ENCODE assay signal across 8 cellular contexts in genomic region chr22:37167176-37167980, GRCh38. TPM values are rescaled to one million over a fixed set of nuclear protein-coding genes. Genes with fewer than 3 reads are reported as not detected.
DNase-seq lines count a peak whose midpoint lies in the region; ATAC-seq and TF ChIP-seq lines count a peak whose summit lies in the region.
"Had no signal": no experiment of that assay in that cellular context is flagged by ENCODE, and none has a peak within 500 bp of the region (broad histone marks: within the 10 kb centered on the region; RNA-seq: fewer than 3 reads in every experiment).

No MANE protein-coding gene starts in this region.

- peaks cover 62% of the 10 kb centered on the region for H3K4me1 Mint-ChIP-seq in activated naive CD4-positive, alpha-beta T cell treated with anti-CD3 and anti-CD28 coated beads, Interleukin-2, amount 50 U/mL, for 24 hours
- H3K4me1 Mint-ChIP-seq in naive thymus-derived CD8-positive, alpha-beta T cell = peaks cover 45 to 94% (median 87%) of the 10 kb centered on the region in 4 donors

- POLR2A ChIA-PET in naive thymus-derived CD8-positive, alpha-beta T cell (lab: Charles Lee) = interaction anchor here (0.9 to 4.4 kb wide), 14 partner anchors 8 to 93 kb away, joined by 3 to 65 read pairs (median 14); partner anchors contain the start of genes IL2RB and RAC2

- in situ Hi-C loops in GM13976 (cut with MboI; ENCODE audit: low sequenced_read_pairs, unreplicated experiment) = no loop called here

- peak overlapping the region; percentile 27 for H3K4me3 Mint-ChIP-seq in activated naive CD4-positive, alpha-beta T cell treated with anti-CD3 and anti-CD28 coated beads, Interleukin-2, amount 50 U/mL, for 24 hours
- peak overlapping the region; percentile 69 to 96 (median 89) for H3K4me3 Mint-ChIP-seq in naive thymus-derived CD8-positive, alpha-beta T cell

- no peak for ATAC-seq in naive thymus-derived CD8-positive, alpha-beta T cell
- ATAC-seq in HG03097 (IDR thresholded peaks at IDR 0.05; ENCODE audit: low FRiP score, unreplicated experiment) = no peak

- H3K27ac Mint-ChIP-seq in activated naive CD4-positive, alpha-beta T cell treated with anti-CD3 and anti-CD28 coated beads, Interleukin-2, amount 50 U/mL, for 24 hours = peak overlapping the region; percentile 72
- H3K27ac Mint-ChIP-seq in naive thymus-derived CD8-positive, alpha-beta T cell = peak overlapping the region; percentile 84 to 99 (median 94)

- peak in 1 of 10 donors; percentile 34 for DNase-seq in naive thymus-derived CD8-positive, alpha-beta T cell
- DNase-seq in GM13976 (ENCODE audit: low spot score) (no peak), RPMI8226 (no peak)

- H3K36me3 Mint-ChIP-seq in activated naive CD4-positive, alpha-beta T cell treated with anti-CD3 and anti-CD28 coated beads, Interleukin-2, amount 50 U/mL, for 24 hours = no peaks in the 10 kb centered on the region
- no peaks in the 10 kb centered on the region for H3K36me3 Mint-ChIP-seq in naive thymus-derived CD8-positive, alpha-beta T cell

- no peaks in the 10 kb centered on the region for H3K27me3 Mint-ChIP-seq in activated naive CD4-positive, alpha-beta T cell treated with anti-CD3 and anti-CD28 coated beads, Interleukin-2, amount 50 U/mL, for 24 hours
- H3K27me3 Mint-ChIP-seq in naive thymus-derived CD8-positive, alpha-beta T cell = no peaks in the 10 kb centered on the region

- TF ChIP-seq CTCF in GM12872 (IDR thresholded peaks at IDR 0.05; ENCODE audit: insufficient read depth, low read depth, low read length) (0 out of 3 replicates have a peak, but pooled peaks have one; percentile 1), GM13976 (IDR thresholded peaks at IDR 0.05; ENCODE audit: borderline replicate concordance, control extremely low read depth, extremely low read depth, insufficient read depth, missing control alignments) (no peak)

- H3K9me3 Mint-ChIP-seq in activated naive CD4-positive, alpha-beta T cell treated with anti-CD3 and anti-CD28 coated beads, Interleukin-2, amount 50 U/mL, for 24 hours = no peaks in the 10 kb centered on the region
- H3K9me3 Mint-ChIP-seq in naive thymus-derived CD8-positive, alpha-beta T cell = no peaks in the 10 kb centered on the region

RNA-seq across cellular contexts. Expression of gene IL2RB, which starts 17.7 kb away (rescaled TPM):
- total RNA-seq in naive thymus-derived CD8-positive, alpha-beta T cell = 10 to 100 TPM; 31.1 to 34.2 TPM
- 100 to 1,000 TPM in 1 of 3 donors, 10 to 100 TPM in 2; 74.9 to 113 (median 81.1) TPM for polyA plus RNA-seq in naive thymus-derived CD8-positive, alpha-beta T cell
- total RNA-seq: LHCN-M2 had no signal

RNA-seq across cellular contexts. Expression of gene C1QTNF6, which starts 20.7 kb away (rescaled TPM):
- total RNA-seq in naive thymus-derived CD8-positive, alpha-beta T cell = 10 to 100 TPM; 24.6 to 25.7 TPM
- 1 to 10 TPM in 2 of 3 donors, under 1 TPM in 1; 0.68 to 4.0 (median 1.7) TPM for polyA plus RNA-seq in naive thymus-derived CD8-positive, alpha-beta T cell

RNA-seq across cellular contexts. Expression of gene SSTR3, which starts 44.9 kb away (rescaled TPM):
- total RNA-seq in naive thymus-derived CD8-positive, alpha-beta T cell = 10 to 100 TPM; 13.5 to 13.7 TPM
- polyA plus RNA-seq in naive thymus-derived CD8-positive, alpha-beta T cell = 1 to 10 TPM; 2.9 to 7.3 (median 4.2) TPM
- total RNA-seq: LHCN-M2, lower leg skin had no signal

RNA-seq across cellular contexts. Expression of gene TMPRSS6, which starts 57.9 kb away (rescaled TPM):
- total RNA-seq in naive thymus-derived CD8-positive, alpha-beta T cell = under 1 TPM; 0.27 to 0.36 TPM
- polyA plus RNA-seq in naive thymus-derived CD8-positive, alpha-beta T cell = under 1 TPM; 0.05 to 0.09 (median 0.06) TPM
- total RNA-seq: LHCN-M2 had no signal
